Comparison of ENCODE assay signal across 10 cellular contexts in genomic region chr1:169161512-169162194, GRCh38.
A peak's percentile ranks its signal among the peaks of the same experiment; 100 is the strongest.
DNase-seq lines count a peak whose midpoint lies in the region; ATAC-seq, FAIRE-seq and TF ChIP-seq lines count a peak whose summit lies in the region.
"Had no signal": no experiment of that assay in that cellular context is flagged by ENCODE, and none has a peak within 500 bp of the region (broad histone marks: within the 10 kb centered on the region; RNA-seq: fewer than 3 reads in every experiment).

No MANE protein-coding gene starts in this region.

- ATAC-seq in GM19324 (IDR thresholded peaks at IDR 0.05; ENCODE audit: low FRiP score, unreplicated experiment) (peak; percentile 68), HG02840 (IDR thresholded peaks at IDR 0.05; ENCODE audit: low FRiP score, unreplicated experiment) (peak; percentile 72)
- ATAC-seq: GM23338; stimulated activated naive CD8-positive, alpha-beta T cell treated with anti-CD3 and anti-CD28 coated beads, Interleukin-15, amount 100 ng/mL, for 72 hours had no signal

- peak; percentile 27 for FAIRE-seq in RCC 7860 (lab: Jason Lieb, UNC)

- POLR2A ChIA-PET in HEK293T (lab: Yijun Ruan, JAX), result no interaction called here

- peak; percentile 63 for DNase-seq in RCC 7860 (ENCODE audit: low spot score)
- DNase-seq in skeletal muscle cell (ENCODE audit: low read depth), result peak; percentile 6
- DNase-seq in central memory CD4-positive, alpha-beta T cell, result no peak
- DNase-seq in HEK293T (ENCODE audit: extremely low spot score), result no peak
- DNase-seq in NCI-H1048 (lab: John Stamatoyannopoulos, UW), result no peak
- DNase-seq: foreskin melanocyte; stimulated activated naive CD8-positive, alpha-beta T cell treated with anti-CD3 and anti-CD28 coated beads, Interleukin-15, amount 100 ng/mL, for 72 hours had no signal

- H3K4me3 ChIP-seq in skeletal muscle cell (ENCODE audit: low read depth, low read length), result no peak overlapping the region
- H3K4me3 ChIP-seq: GM23338 had no signal

- CTCF ChIA-PET in HEK293T (lab: Yijun Ruan, JAX), result no interaction called here

TF ChIP-seq in HEK293T, 16 proteins besides CTCF, POLR2A, EP300 and RAD21:
- TF ChIP-seq PKNOX1 (IDR thresholded peaks at IDR 0.05) (no peak), SP1 (IDR thresholded peaks at IDR 0.05) (no peak), L3MBTL2 (conservative IDR thresholded peaks at IDR 0.05) (no peak), SUZ12 (IDR thresholded peaks at IDR 0.05) (no peak), ELF4 (IDR thresholded peaks at IDR 0.05) (no peak), FOXM1 (IDR thresholded peaks at IDR 0.05; ENCODE audit: borderline replicate concordance) (no peak), HDGF (IDR thresholded peaks at IDR 0.05; ENCODE audit: borderline replicate concordance) (no peak), TARDBP (IDR thresholded peaks at IDR 0.05) (no peak), LEF1 (IDR thresholded peaks at IDR 0.05; ENCODE audit: borderline replicate concordance) (no peak), ARNT (IDR thresholded peaks at IDR 0.05) (no peak), FOXK2 (IDR thresholded peaks at IDR 0.05) (no peak), ZNF384 (IDR thresholded peaks at IDR 0.05) (no peak), NFRKB (IDR thresholded peaks at IDR 0.05) (no peak), CTBP1 (IDR thresholded peaks at IDR 0.05; ENCODE audit: borderline replicate concordance) (no peak), FOXA1 (IDR thresholded peaks at IDR 0.05) (no peak)
TF ChIP-seq in HEK293T: peak in this region for 0.

Comparison
In these comparisons a context has a peak if more than half of its experiments do, and no peak if none do; other contexts are left out.
1. DNase-seq: peak in RCC 7860 (single experiment) and skeletal muscle cell (single experiment); none in central memory CD4-positive, alpha-beta T cell (single experiment), HEK293T (single experiment) and NCI-H1048 (single experiment).